Comparison of ENCODE assay signal across 21 cellular contexts in genomic region chr11:35021589-35021988, GRCh38.
"Had no signal": no experiment of that assay in that cellular context is flagged by ENCODE, and none has a peak within 500 bp of the region (broad histone marks: within the 10 kb centered on the region; RNA-seq: fewer than 3 reads in every experiment).

No MANE protein-coding gene starts in this region.

- H3K4me3 ChIP-seq: MG63, SK-N-MC had no signal

- H3K27me3 Mint-ChIP-seq: activated CD8-positive, alpha-beta T cell treated with anti-CD3 and anti-CD28 coated beads for 36 hours; activated naive CD8-positive, alpha-beta T cell treated with anti-CD3 and anti-CD28 coated beads for 36 hours had no signal

- DNase-seq: activated CD4-positive, alpha-beta T cell treated with anti-CD3 and anti-CD28 coated beads for 4 hours; activated CD8-positive, alpha-beta memory T cell treated with anti-CD3 and anti-CD28 coated beads, Interleukin-2, amount 50 U/mL, for 4 hours; activated CD8-positive, alpha-beta T cell treated with anti-CD3 and anti-CD28 coated beads for 36 hours; activated gamma-delta T cell treated with Interleukin-2 at 50 U/mL for 16 hours; activated naive CD4-positive, alpha-beta T cell treated with anti-CD3 and anti-CD28 coated beads, Interleukin-2, amount 10 ng/mL, durations not matched to agents 7 days and 5 days; activated naive CD8-positive, alpha-beta T cell treated with anti-CD3 and anti-CD28 coated beads for 36 hours; activated T-cell treated with anti-CD3 and anti-CD28 coated beads, Interleukin-2, amount 50 U/mL, for 72 hours; MG63; NCI-H1105; NCI-H1436; NCI-H1694 treated with DMSO at 0.1 percent for 48 hours; NCI-H2029 treated with DMSO at 0.1 percent for 48 hours; NCI-H510A treated with DMSO at 0.1 percent for 48 hours; NCI-H69; RPMI8226; SW 1271 had no signal

- H3K27ac Mint-ChIP-seq: activated CD8-positive, alpha-beta T cell treated with anti-CD3 and anti-CD28 coated beads for 36 hours; activated naive CD4-positive, alpha-beta T cell treated with anti-CD3 and anti-CD28 coated beads, Interleukin-2, amount 10 ng/mL, durations not matched to agents 7 days and 5 days; activated naive CD8-positive, alpha-beta T cell treated with anti-CD3 and anti-CD28 coated beads for 36 hours; activated T-cell treated with anti-CD3 and anti-CD28 coated beads, Interleukin-2, amount 50 U/mL, for 72 hours; activated T-helper 2 cell treated with anti-CD3 and anti-CD28 coated beads, Interferon-gamma antibody, Interleukin-2, Interleukin-4, amounts not matched to agents 10 μg/mL and 5 μg/mL and 100 μg/mL, durations not matched to agents 14 hours and 24 hours and 36 hours; T-helper 2 cell treated with Interferon-gamma antibody and Interleukin-4, amounts not matched to agents 5 μg/mL and 100 μg/mL, for 36 hours had no signal

- H3K27me3 ChIP-seq: MG63 had no signal

- H3K4me3 Mint-ChIP-seq: activated CD8-positive, alpha-beta T cell treated with anti-CD3 and anti-CD28 coated beads for 36 hours; activated naive CD4-positive, alpha-beta T cell treated with anti-CD3 and anti-CD28 coated beads, Interleukin-2, amount 10 ng/mL, durations not matched to agents 7 days and 5 days; activated naive CD8-positive, alpha-beta T cell treated with anti-CD3 and anti-CD28 coated beads for 36 hours; activated T-cell treated with anti-CD3 and anti-CD28 coated beads, Interleukin-2, amount 50 U/mL, for 72 hours; T-helper 2 cell treated with Interferon-gamma antibody and Interleukin-4, amounts not matched to agents 5 μg/mL and 100 μg/mL, for 36 hours had no signal

- H3K27ac ChIP-seq: SK-N-MC had no signal

- ATAC-seq: activated CD4-positive, CD25-positive, alpha-beta regulatory T cell treated with anti-CD3 and anti-CD28 coated beads, Interleukin-2, amount 50 U/mL, for 24 hours; activated CD8-positive, alpha-beta T cell treated with anti-CD3 and anti-CD28 coated beads for 36 hours; activated T-cell treated with anti-CD3 and anti-CD28 coated beads, Interleukin-2, amount 50 U/mL, for 72 hours; Right ventricle myocardium inferior had no signal

- H3K36me3 ChIP-seq: MG63 had no signal

- H3K4me1 Mint-ChIP-seq: activated naive CD4-positive, alpha-beta T cell treated with anti-CD3 and anti-CD28 coated beads, Interleukin-2, amount 10 ng/mL, durations not matched to agents 7 days and 5 days had no signal
